Comparison of ENCODE assay signal across 1 cellular context in genomic region chrX:41779058-41779564, GRCh38.
TF ChIP-seq lines count a peak whose summit lies in the region.

No MANE protein-coding gene starts in this region.

TF ChIP-seq in HEK293, 187 proteins besides CTCF, POLR2A, EP300 and RAD21 (continued from another document and continues in another):
- no peak for TF ChIP-seq ZBTB11 (tag by site-specific recombination; conservative IDR thresholded peaks at IDR 0.05; ENCODE audit: low read depth)
- no peak for TF ChIP-seq ZNF280D (tag by site-specific recombination; IDR thresholded peaks at IDR 0.05)
- TF ChIP-seq ZNF140 (tag by site-specific recombination; IDR thresholded peaks at IDR 0.05): no peak
- TF ChIP-seq ZEB2 (tag by site-specific recombination; IDR thresholded peaks at IDR 0.05): peak; percentile 17; the same call in 1 of the 2 replicates
- TF ChIP-seq ZNF404 (tag by site-specific recombination; IDR thresholded peaks at IDR 0.05): no peak
- peak; percentile 50; the same call in 1 of the 2 replicates for TF ChIP-seq PRDM6 (tag by site-specific recombination; IDR thresholded peaks at IDR 0.05)
- no peak for TF ChIP-seq REPIN1 (tag by site-specific recombination; IDR thresholded peaks at IDR 0.05; ENCODE audit: low read depth)
- TF ChIP-seq ZNF10 (tag by site-specific recombination; IDR thresholded peaks at IDR 0.05): no peak
- no peak for TF ChIP-seq ZBTB8A (tag by site-specific recombination; IDR thresholded peaks at IDR 0.05)
- no peak for TF ChIP-seq ZFP41 (tag by site-specific recombination; IDR thresholded peaks at IDR 0.05; ENCODE audit: borderline replicate concordance)
- no peak for TF ChIP-seq ZNF623 (tag by site-specific recombination; IDR thresholded peaks at IDR 0.05)
- no peak for TF ChIP-seq ZNF148 (tag by site-specific recombination; IDR thresholded peaks at IDR 0.05; ENCODE audit: borderline replicate concordance)
- peak; percentile 48; the same call in 1 of the 2 replicates for TF ChIP-seq ZNF335 (tag by site-specific recombination; conservative IDR thresholded peaks at IDR 0.05)
- TF ChIP-seq ZNF768 (tag by site-specific recombination; IDR thresholded peaks at IDR 0.05): no peak
- no peak for TF ChIP-seq ZNF391 (tag by site-specific recombination; IDR thresholded peaks at IDR 0.05; ENCODE audit: borderline replicate concordance, low read depth)
- no peak for TF ChIP-seq ZNF610 (tag by site-specific recombination; IDR thresholded peaks at IDR 0.05; ENCODE audit: borderline replicate concordance)
- TF ChIP-seq SP7 (tag by site-specific recombination; IDR thresholded peaks at IDR 0.05): peak; percentile 60
- no peak for TF ChIP-seq TCF7L2 (IDR thresholded peaks at IDR 0.05; ENCODE audit: borderline replicate concordance, low read depth, low read length)
- TF ChIP-seq PRDM10 (tag by site-specific recombination; IDR thresholded peaks at IDR 0.05): peak; percentile 59
- TF ChIP-seq GFI1B (tag by site-specific recombination; IDR thresholded peaks at IDR 0.05): no peak
- no peak for TF ChIP-seq ZBTB6 (tag by site-specific recombination; IDR thresholded peaks at IDR 0.05)
- TF ChIP-seq ZBTB26 (tag by site-specific recombination; optimal IDR thresholded peaks at IDR 0.05): no peak
- no peak for TF ChIP-seq ZNF26 (tag by site-specific recombination; IDR thresholded peaks at IDR 0.05)
- TF ChIP-seq PRDM1 (tag by site-specific recombination; IDR thresholded peaks at IDR 0.05): 0 out of 2 replicates have a peak, but pooled peaks have one; percentile 5
- TF ChIP-seq ATF2 (tag by site-specific recombination; IDR thresholded peaks at IDR 0.05; ENCODE audit: low read depth): no peak
- no peak for TF ChIP-seq ZBTB49 (tag by site-specific recombination; IDR thresholded peaks at IDR 0.05; ENCODE audit: low read depth)
- TF ChIP-seq PBX3 (CRISPR knock-in tag; IDR thresholded peaks at IDR 0.05): no peak
- 0 out of 2 replicates have a peak, but pooled peaks have one; percentile 7 for TF ChIP-seq IKZF3 (tag by site-specific recombination; IDR thresholded peaks at IDR 0.05)
